ENCODE assay signal across 16 cellular contexts in genomic region chr10:35463878-35464277, GRCh38.
DNase-seq lines count a peak whose midpoint lies in the region; ATAC-seq and TF ChIP-seq lines count a peak whose summit lies in the region.
"Had no signal": no experiment of that assay in that cellular context is flagged by ENCODE, and none has a peak within 500 bp of the region (broad histone marks: within the 10 kb centered on the region; RNA-seq: fewer than 3 reads in every experiment).

No MANE protein-coding gene starts in this region.

- no peaks in the 10 kb centered on the region for H3K9me3 Mint-ChIP-seq in GM23338
- no peaks in the 10 kb centered on the region for H3K9me3 Mint-ChIP-seq in activated CD4-positive, alpha-beta memory T cell treated with anti-CD3 and anti-CD28 coated beads, Interleukin-2, amount 10 ng/mL, durations not matched to agents 7 days and 5 days
- H3K9me3 Mint-ChIP-seq: CD8-positive, alpha-beta T cell had no signal

- H3K27me3 ChIP-seq in GM23338 (ENCODE audit: insufficient read depth) (no peaks in the 10 kb centered on the region), WERI-Rb-1 (ENCODE audit: insufficient read depth, low read depth, severe bottlenecking) (no peaks in the 10 kb centered on the region), gastrocnemius medialis (no peaks in the 10 kb centered on the region), vagina (no peaks in the 10 kb centered on the region)
- H3K27me3 ChIP-seq: SJSA1 had no signal

- peak overlapping the region; percentile 72; the same call in 1 of the 2 replicates for H3K27ac ChIP-seq in GM23338 (ENCODE audit: low read depth)
- no peak overlapping the region for H3K27ac ChIP-seq in WERI-Rb-1
- H3K27ac ChIP-seq in gastrocnemius medialis: peak overlapping the region; percentile 11 to 57 (median 24)
- H3K27ac ChIP-seq in vagina: no peak overlapping the region
- H3K27ac ChIP-seq: SJSA1 had no signal

- H3K4me3 Mint-ChIP-seq in GM23338: no peak overlapping the region
- no peak overlapping the region for H3K4me3 Mint-ChIP-seq in activated CD4-positive, alpha-beta memory T cell treated with anti-CD3 and anti-CD28 coated beads, Interleukin-2, amount 10 ng/mL, durations not matched to agents 7 days and 5 days

- peak overlapping the region; percentile 63 for H3K4me2 ChIP-seq in GM23338

- H3K9me3 ChIP-seq in WERI-Rb-1 (ENCODE audit: severe bottlenecking) (no peaks in the 10 kb centered on the region), mucosa of descending colon (no peaks in the 10 kb centered on the region), gastrocnemius medialis (no peaks in the 10 kb centered on the region), vagina (no peaks in the 10 kb centered on the region)
- H3K9me3 ChIP-seq: SJSA1 had no signal

- H2AFZ ChIP-seq in GM23338: no peak overlapping the region

- no peak for TF ChIP-seq CTCF in GM23338 (conservative IDR thresholded peaks at IDR 0.05; ENCODE audit: low read depth in 2 of 2)
- TF ChIP-seq CTCF in WERI-Rb-1 (IDR thresholded peaks at IDR 0.05; ENCODE audit: low read depth, low read length): no peak
- no peak for TF ChIP-seq CTCF in mucosa of descending colon (IDR thresholded peaks at IDR 0.05)
- no peak for TF ChIP-seq CTCF in gastrocnemius medialis (IDR thresholded peaks at IDR 0.05 in 4 of 5, conservative IDR thresholded peaks at IDR 0.05 in 1 of 5)
- no peak for TF ChIP-seq CTCF in vagina (IDR thresholded peaks at IDR 0.05)

- H3K79me2 ChIP-seq in GM23338 (replicated peaks; ENCODE audit: insufficient read depth): peaks cover 87% of the 10 kb centered on the region

- H3F3A ChIP-seq in GM23338 (replicated peaks; ENCODE audit: low read depth): no peaks in the 10 kb centered on the region

- peaks cover 36% of the 10 kb centered on the region for H3K4me1 Mint-ChIP-seq in GM23338
- peaks cover 23% of the 10 kb centered on the region for H3K4me1 Mint-ChIP-seq in activated CD4-positive, alpha-beta memory T cell treated with anti-CD3 and anti-CD28 coated beads, Interleukin-2, amount 10 ng/mL, durations not matched to agents 7 days and 5 days

- H3K36me3 Mint-ChIP-seq in GM23338 (ENCODE audit: low read depth): no peaks in the 10 kb centered on the region
- no peaks in the 10 kb centered on the region for H3K36me3 Mint-ChIP-seq in activated CD4-positive, alpha-beta memory T cell treated with anti-CD3 and anti-CD28 coated beads, Interleukin-2, amount 10 ng/mL, durations not matched to agents 7 days and 5 days (ENCODE audit: low read depth)
- H3K36me3 Mint-ChIP-seq: CD8-positive, alpha-beta T cell had no signal

- ATAC-seq in GM23338 (no peak), mucosa of descending colon (peak; percentile 9), gastrocnemius medialis (no peak), HG02938 (IDR thresholded peaks at IDR 0.05; ENCODE audit: unreplicated experiment) (no peak)
- ATAC-seq: PC-3 had no signal

- H3K4me1 ChIP-seq in GM23338 (ENCODE audit: insufficient read depth) (peaks cover 63% of the 10 kb centered on the region), mucosa of descending colon (ENCODE audit: low read depth) (peaks cover 6% of the 10 kb centered on the region), gastrocnemius medialis (peaks cover 77 to 90% of the 10 kb centered on the region in 2 donors), vagina (peaks cover 42% of the 10 kb centered on the region)

- H3K4me3 ChIP-seq in GM23338 (peak overlapping the region; percentile 34; the same call in 1 of the 2 replicates), WERI-Rb-1 (ENCODE audit: low read depth, low read length) (no peak overlapping the region), mucosa of descending colon (no peak overlapping the region), gastrocnemius medialis (no peak overlapping the region), vagina (no peak overlapping the region)
- H3K4me3 ChIP-seq: SJSA1 had no signal

- H3K36me3 ChIP-seq in GM23338 (ENCODE audit: insufficient read depth) (no peaks in the 10 kb centered on the region), WERI-Rb-1 (no peaks in the 10 kb centered on the region), mucosa of descending colon (ENCODE audit: low read depth) (no peaks in the 10 kb centered on the region), gastrocnemius medialis (no peaks in the 10 kb centered on the region), vagina (no peaks in the 10 kb centered on the region)
- H3K36me3 ChIP-seq: SJSA1 had no signal

- H4K20me1 ChIP-seq in GM23338 (replicated peaks; ENCODE audit: insufficient read depth): 0 out of 2 replicates have a peak, but pooled peaks cover 3% of the 10 kb centered on the region

- intact Hi-C loops in mucosa of descending colon (cut with DNase I, micrococcal nuclease): no loop called here
- intact Hi-C loops in gastrocnemius medialis (cut with DNase I; ENCODE audit: low total_unique reads): no loop called here
- intact Hi-C loops in vagina (cut with DNase I): no loop called here

- no peaks in the 10 kb centered on the region for H3K27me3 Mint-ChIP-seq in GM23338 (ENCODE audit: insufficient read depth, low read depth, poor library complexity)
- no peaks in the 10 kb centered on the region for H3K27me3 Mint-ChIP-seq in activated CD4-positive, alpha-beta memory T cell treated with anti-CD3 and anti-CD28 coated beads, Interleukin-2, amount 10 ng/mL, durations not matched to agents 7 days and 5 days

- no peak overlapping the region for H3K27ac Mint-ChIP-seq in GM23338
- H3K27ac Mint-ChIP-seq in activated CD4-positive, alpha-beta memory T cell treated with anti-CD3 and anti-CD28 coated beads, Interleukin-2, amount 10 ng/mL, durations not matched to agents 7 days and 5 days: no peak overlapping the region
- H3K27ac Mint-ChIP-seq: CD8-positive, alpha-beta T cell had no signal

- in situ Hi-C loops in gastrocnemius medialis (cut with MboI; ENCODE audit: low sequenced_read_pairs in 4 of 4): no loop called here

- TF ChIP-seq POLR2A in gastrocnemius medialis (IDR thresholded peaks at IDR 0.05) (no peak), vagina (IDR thresholded peaks at IDR 0.05) (no peak)

- CTCF ChIA-PET in activated CD4-positive, alpha-beta memory T cell treated with anti-CD3 and anti-CD28 coated beads, Interleukin-2, amount 10 ng/mL, durations not matched to agents 7 days and 5 days (lab: Charles Lee): no interaction called here

- POLR2A ChIA-PET in activated CD4-positive, alpha-beta memory T cell treated with anti-CD3 and anti-CD28 coated beads, Interleukin-2, amount 10 ng/mL, durations not matched to agents 7 days and 5 days (lab: Charles Lee): interaction anchor here (0.7 to 1.4 kb wide), 2 partner anchors 122 to 127 kb away, joined by 3 to 4 read pairs; partner anchors contain the start of gene CCNY

- peaks cover 5% of the 10 kb centered on the region for H3K9me2 ChIP-seq in GM23338 (ENCODE audit: insufficient read depth)

- DNase-seq in GM23338 (ENCODE audit: low spot score) (no peak), WERI-Rb-1 (peak; percentile 17), mucosa of descending colon (no peak), gastrocnemius medialis (no peak), DMS79 (lab: John Stamatoyannopoulos, UW) (no peak), vagina (ENCODE audit: extremely low spot score in 2 of 2) (no peak)
- no peak for DNase-seq in activated CD4-positive, alpha-beta memory T cell treated with anti-CD3 and anti-CD28 coated beads, Interleukin-2, amount 10 ng/mL, durations not matched to agents 7 days and 5 days
- DNase-seq: ACHN; CD8-positive, alpha-beta T cell; GOT3; NCI-H1930; NCI-H226; NCI-H526; PC-3 had no signal

TF ChIP-seq in GM23338, 12 proteins besides CTCF, POLR2A, EP300 and RAD21 (continues in another document):
- TF ChIP-seq, protein P1, sequence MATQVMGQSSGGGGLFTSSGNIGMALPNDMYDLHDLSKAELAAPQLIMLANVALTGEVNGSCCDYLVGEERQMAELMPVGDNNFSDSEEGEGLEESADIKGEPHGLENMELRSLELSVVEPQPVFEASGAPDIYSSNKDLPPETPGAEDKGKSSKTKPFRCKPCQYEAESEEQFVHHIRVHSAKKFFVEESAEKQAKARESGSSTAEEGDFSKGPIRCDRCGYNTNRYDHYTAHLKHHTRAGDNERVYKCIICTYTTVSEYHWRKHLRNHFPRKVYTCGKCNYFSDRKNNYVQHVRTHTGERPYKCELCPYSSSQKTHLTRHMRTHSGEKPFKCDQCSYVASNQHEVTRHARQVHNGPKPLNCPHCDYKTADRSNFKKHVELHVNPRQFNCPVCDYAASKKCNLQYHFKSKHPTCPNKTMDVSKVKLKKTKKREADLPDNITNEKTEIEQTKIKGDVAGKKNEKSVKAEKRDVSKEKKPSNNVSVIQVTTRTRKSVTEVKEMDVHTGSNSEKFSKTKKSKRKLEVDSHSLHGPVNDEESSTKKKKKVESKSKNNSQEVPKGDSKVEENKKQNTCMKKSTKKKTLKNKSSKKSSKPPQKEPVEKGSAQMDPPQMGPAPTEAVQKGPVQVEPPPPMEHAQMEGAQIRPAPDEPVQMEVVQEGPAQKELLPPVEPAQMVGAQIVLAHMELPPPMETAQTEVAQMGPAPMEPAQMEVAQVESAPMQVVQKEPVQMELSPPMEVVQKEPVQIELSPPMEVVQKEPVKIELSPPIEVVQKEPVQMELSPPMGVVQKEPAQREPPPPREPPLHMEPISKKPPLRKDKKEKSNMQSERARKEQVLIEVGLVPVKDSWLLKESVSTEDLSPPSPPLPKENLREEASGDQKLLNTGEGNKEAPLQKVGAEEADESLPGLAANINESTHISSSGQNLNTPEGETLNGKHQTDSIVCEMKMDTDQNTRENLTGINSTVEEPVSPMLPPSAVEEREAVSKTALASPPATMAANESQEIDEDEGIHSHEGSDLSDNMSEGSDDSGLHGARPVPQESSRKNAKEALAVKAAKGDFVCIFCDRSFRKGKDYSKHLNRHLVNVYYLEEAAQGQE (IDR thresholded peaks at IDR 0.05; ENCODE audit: unreplicated experiment): no peak
- TF ChIP-seq ZNF331 (CRISPR knock-in tag; IDR thresholded peaks at IDR 0.05; ENCODE audit: low read depth) (no peak), EZH2 (IDR thresholded peaks at IDR 0.05; ENCODE audit: low read depth, unreplicated experiment) (no peak)

Comparison
In these comparisons a context has a peak if more than half of its experiments do, and no peak if none do; other contexts are left out.
1. H3K27ac ChIP-seq: peak in GM23338 (single experiment) and gastrocnemius medialis (4 of 4); none in WERI-Rb-1 (single experiment) and vagina (single experiment).